In genomic region chr1:51048670-51049069, GRCh38 we compare ENCODE assay signal across 25 cellular contexts. TPM values are rescaled to one million over a fixed set of nuclear protein-coding genes. Genes with fewer than 3 reads are reported as not detected.
"Had no signal": no experiment of that assay in that cellular context is flagged by ENCODE, and none has a peak within 500 bp of the region (broad histone marks: within the 10 kb centered on the region; RNA-seq: fewer than 3 reads in every experiment).

No MANE protein-coding gene starts in this region.

- H3K36me3 ChIP-seq: MG63 had no signal

- ATAC-seq: activated T-helper 17 cell treated with anti-CD3 and anti-CD28 coated beads, Interleukin-2, amount 50 U/mL, for 72 hours had no signal

- H3K27me3 ChIP-seq: MG63 had no signal

- DNase-seq: activated CD4-positive, alpha-beta memory T cell treated with anti-CD3 and anti-CD28 coated beads, Interleukin-2, amount 10 ng/mL, durations not matched to agents 7 days and 5 days; activated CD4-positive, alpha-beta T cell treated with anti-CD3 and anti-CD28 coated beads, Interleukin-2, amount 10 ng/mL, durations not matched to agents 7 days and 5 days; activated CD4-positive, CD25-positive, alpha-beta regulatory T cell; activated gamma-delta T cell; activated naive CD4-positive, alpha-beta T cell treated with anti-CD3 and anti-CD28 coated beads for 36 hours; activated T-cell treated with anti-CD3 and anti-CD28 coated beads for 4 hours; activated T-cell treated with anti-CD3 and anti-CD28 coated beads, Interleukin-2, amount 50 U/mL, for 48 hours; amygdala; KG1; MG63; NCI-H1105; NCI-H1436; NCI-H1694 treated with DMSO at 0.1 percent for 48 hours; NCI-H2081 treated with DMSO at 0.1 percent for 48 hours; NCI-H2171; NCI-H510A treated with DMSO at 0.1 percent for 48 hours; SIG-M5; T-helper 1 cell had no signal

- H3K27ac ChIP-seq: VCaP had no signal

- H3K4me3 ChIP-seq: MG63 had no signal

RNA-seq across cellular contexts. Expression of gene C1orf185, which starts 53.4 kb away (rescaled TPM):
- total RNA-seq: activated CD4-positive, alpha-beta memory T cell treated with anti-CD3 and anti-CD28 coated beads, Interleukin-2, amount 10 ng/mL, durations not matched to agents 7 days and 5 days; activated CD4-positive, alpha-beta T cell treated with anti-CD3 and anti-CD28 coated beads, Interleukin-2, amount 10 ng/mL, durations not matched to agents 7 days and 5 days; activated CD8-positive, alpha-beta memory T cell treated with anti-CD3 and anti-CD28 coated beads for 36 hours; activated naive CD4-positive, alpha-beta T cell treated with anti-CD3 and anti-CD28 coated beads for 36 hours; activated T-helper 17 cell treated with anti-CD3 and anti-CD28 coated beads, Interleukin-2, amount 50 U/mL, for 72 hours; astrocyte; OCI-LY7; RPMI7951; T-helper 2 cell treated with Interferon-gamma antibody and Interleukin-4, amounts not matched to agents 100 ng/mL and 5 ng/mL, for 36 hours had no signal
